In genomic region chr3:74314696-74315095, GRCh38 we compare ENCODE assay signal across 31 cellular contexts.
"Had no signal": no experiment of that assay in that cellular context is flagged by ENCODE, and none has a peak within 500 bp of the region (broad histone marks: within the 10 kb centered on the region; RNA-seq: fewer than 3 reads in every experiment).

No MANE protein-coding gene starts in this region.

- ATAC-seq: body of pancreas; heart right ventricle; right lobe of liver; stimulated activated naive CD8-positive, alpha-beta T cell treated with anti-CD3 and anti-CD28 coated beads, Interleukin-15, Interleukin-2, amounts not matched to agents 100 U/mL and 50 U/mL, for 24 hours had no signal

- H3K4me3 ChIP-seq: adrenal gland, body of pancreas, coronary artery, dorsolateral prefrontal cortex, heart right ventricle, left ventricle myocardium inferior, lung, ovary, right lobe of liver, skin epidermis, thoracic aorta, upper lobe of left lung had no signal

- H3K27me3 Mint-ChIP-seq: activated naive CD8-positive, alpha-beta T cell treated with anti-CD3 and anti-CD28 coated beads for 36 hours; progenitor cell of endocrine pancreas had no signal

- H3K27me3 ChIP-seq: adrenal gland, body of pancreas, dorsolateral prefrontal cortex, heart right ventricle, ovary, right lobe of liver, upper lobe of left lung had no signal

- H3K27ac ChIP-seq: adrenal gland, body of pancreas, coronary artery, dorsolateral prefrontal cortex, heart right ventricle, left ventricle myocardium inferior, ovary, right lobe of liver, skin epidermis, thoracic aorta, upper lobe of left lung, VCaP had no signal

- H3K4me1 Mint-ChIP-seq: activated naive CD8-positive, alpha-beta T cell treated with anti-CD3 and anti-CD28 coated beads for 36 hours; nephron progenitor cell had no signal

- H3K36me3 ChIP-seq: adrenal gland, heart right ventricle, left ventricle myocardium inferior, ovary, right lobe of liver, thoracic aorta, upper lobe of left lung had no signal

- H3K27ac Mint-ChIP-seq: activated naive CD4-positive, alpha-beta T cell treated with anti-CD3 and anti-CD28 coated beads for 36 hours; activated naive CD8-positive, alpha-beta T cell treated with anti-CD3 and anti-CD28 coated beads for 36 hours; nephron progenitor cell; progenitor cell of endocrine pancreas; T-helper 2 cell treated with Interferon-gamma antibody and Interleukin-4, amounts not matched to agents 5 μg/mL and 100 μg/mL, for 36 hours had no signal

- H3K9me3 ChIP-seq: body of pancreas, ovary, right lobe of liver, thoracic aorta, upper lobe of left lung had no signal

- H3K4me3 Mint-ChIP-seq: activated naive CD4-positive, alpha-beta T cell treated with anti-CD3 and anti-CD28 coated beads for 36 hours; activated naive CD8-positive, alpha-beta T cell treated with anti-CD3 and anti-CD28 coated beads for 36 hours; nephron progenitor cell; T-helper 2 cell treated with Interferon-gamma antibody and Interleukin-4, amounts not matched to agents 5 μg/mL and 100 μg/mL, for 36 hours had no signal

- FAIRE-seq: islet of Langerhans, TTC549 had no signal

- DNase-seq: activated CD4-positive, alpha-beta T cell treated with anti-CD3 and anti-CD28 coated beads for 4 hours; activated CD4-positive, alpha-beta T cell treated with anti-CD3 and anti-CD28 coated beads, Interleukin-2, amount 50 U/mL, for 48 hours; activated CD8-positive, alpha-beta memory T cell treated with anti-CD3 and anti-CD28 coated beads for 24 hours; activated effector memory CD4-positive, alpha-beta T cell treated with anti-CD3 and anti-CD28 coated beads, Interleukin-2, amount 50 U/mL, for 16 hours; activated naive CD4-positive, alpha-beta T cell treated with anti-CD3 and anti-CD28 coated beads for 36 hours; activated naive CD8-positive, alpha-beta T cell treated with anti-CD3 and anti-CD28 coated beads for 36 hours; adrenal gland; aorta; body of pancreas; dorsolateral prefrontal cortex; effector memory CD4-positive, alpha-beta T cell; foreskin melanocyte; heart right ventricle; left ventricle myocardium inferior; nephron progenitor cell; ovary; right lobe of liver; stimulated activated CD4-positive, alpha-beta T cell treated with anti-CD3 and anti-CD28 coated beads, Interleukin-12 subunit alpha, Interleukin-12 subunit beta, amount 100 ng/mL, for 4 hours; stimulated activated CD4-positive, alpha-beta T cell treated with anti-CD3 and anti-CD28 coated beads, Interleukin-4, amount 100 ng/mL, for 1 hour; stimulated activated naive CD8-positive, alpha-beta T cell treated with anti-CD3 and anti-CD28 coated beads, Interleukin-15, Interleukin-2, amounts not matched to agents 100 U/mL and 50 U/mL, for 24 hours; T-helper 1 cell; upper lobe of left lung had no signal

- H3K4me1 ChIP-seq: adrenal gland, body of pancreas, heart right ventricle, left ventricle myocardium inferior, right lobe of liver, upper lobe of left lung had no signal
